8 cellular contexts compared by ENCODE assay signal in genomic region chr5:35202319-35203111, GRCh38. TPM values are rescaled to one million over a fixed set of nuclear protein-coding genes. Genes with fewer than 3 reads are reported as not detected.
DNase-seq lines count a peak whose midpoint lies in the region; ATAC-seq and TF ChIP-seq lines count a peak whose summit lies in the region.

No MANE protein-coding gene starts in this region.

- H3K27me3 ChIP-seq in lower lobe of right lung (ENCODE audit: low read depth) (no peaks in the 10 kb centered on the region), upper lobe of right lung (no peaks in the 10 kb centered on the region)

- H3K36me3 ChIP-seq in lower lobe of right lung (no peaks in the 10 kb centered on the region), upper lobe of right lung (no peaks in the 10 kb centered on the region)

- ATAC-seq in GM18499 (IDR thresholded peaks at IDR 0.05; ENCODE audit: insufficient read depth, unreplicated experiment): peak; percentile 67
- ATAC-seq in HG03354 (IDR thresholded peaks at IDR 0.05; ENCODE audit: poor library complexity, severe bottlenecking, unreplicated experiment): peak; percentile 84
- peak; percentile 59 to 72 for ATAC-seq in lower lobe of right lung
- ATAC-seq in upper lobe of right lung: peak; percentile 76
- ATAC-seq in GM21360 (IDR thresholded peaks at IDR 0.05; ENCODE audit: unreplicated experiment): no peak

- CTCF ChIA-PET in RWPE1 (lab: Yijun Ruan, JAX): interaction anchor here (0.5 to 0.7 kb wide), 2 partner anchors 20 to 262 kb away, joined by 3 to 5 read pairs; no protein-coding TSS in a partner anchor

- H3K4me3 ChIP-seq in lower lobe of right lung: no peak overlapping the region
- no peak overlapping the region for H3K4me3 ChIP-seq in upper lobe of right lung

- DNase-seq in AML-193 (lab: John Stamatoyannopoulos, UW) (peak; percentile 13 to 25), RWPE1 (ENCODE audit: low spot score) (peak; percentile 31), cerebellar cortex (ENCODE audit: low spot score) (peak; percentile 35), lower lobe of right lung (peak; percentile 52), upper lobe of right lung (no peak)

- no peak; the same call in 1 of the 2 replicates for TF ChIP-seq CTCF in RWPE1 (conservative IDR thresholded peaks at IDR 0.05; ENCODE audit: low read depth)
- TF ChIP-seq CTCF in lower lobe of right lung (IDR thresholded peaks at IDR 0.05): peak; percentile 62
- TF ChIP-seq CTCF in upper lobe of right lung (IDR thresholded peaks at IDR 0.05): peak; percentile 48

- H3K9me3 ChIP-seq in lower lobe of right lung: no peaks in the 10 kb centered on the region
- H3K9me3 ChIP-seq in upper lobe of right lung: no peaks in the 10 kb centered on the region

- intact Hi-C loops in lower lobe of right lung (cut with DNase I): no loop called here
- intact Hi-C loops in upper lobe of right lung (cut with DNase I): no loop called here

- no peak overlapping the region for H3K27ac ChIP-seq in RWPE1
- H3K27ac ChIP-seq in lower lobe of right lung: no peak overlapping the region
- no peak overlapping the region for H3K27ac ChIP-seq in upper lobe of right lung

- POLR2A ChIA-PET in RWPE1 (lab: Yijun Ruan, JAX; ENCODE audit: low non-redundant PET): no interaction called here

- H3K4me1 ChIP-seq in lower lobe of right lung: peaks cover 18% of the 10 kb centered on the region
- H3K4me1 ChIP-seq in upper lobe of right lung: peaks cover 13% of the 10 kb centered on the region

RNA-seq across cellular contexts. Expression of gene PRLR, which starts 27.8 kb away (rescaled TPM):
- total RNA-seq in lower lobe of right lung: 3.2 TPM
- 1.6 TPM for total RNA-seq in upper lobe of right lung
